Comparison of ENCODE assay signal across 26 cellular contexts in genomic region chr16:73847090-73847489, GRCh38.
"Had no signal": no experiment of that assay in that cellular context is flagged by ENCODE, and none has a peak within 500 bp of the region (broad histone marks: within the 10 kb centered on the region; RNA-seq: fewer than 3 reads in every experiment).

No MANE protein-coding gene starts in this region.

- H3K9me3 Mint-ChIP-seq: activated T-cell treated with anti-CD3 and anti-CD28 coated beads, Interleukin-2, amount 50 U/mL, for 24 hours; mesothelial cell of epicardium had no signal

- DNase-seq: activated CD8-positive, alpha-beta memory T cell treated with anti-CD3 and anti-CD28 coated beads, Interleukin-2, amount 50 U/mL, for 4 hours; activated naive CD4-positive, alpha-beta T cell treated with Interleukin-2 at 50 U/mL for 16 hours; activated naive CD8-positive, alpha-beta T cell treated with anti-CD3 and anti-CD28 coated beads, Interleukin-2, amount 10 ng/mL, durations not matched to agents 7 days and 5 days; activated T-cell treated with anti-CD3 and anti-CD28 coated beads, Interleukin-2, amount 50 U/mL, for 24 hours; amniotic stem cell; effector memory CD8-positive, alpha-beta T cell; esophagus squamous epithelium; gastrocnemius medialis; naive thymus-derived CD8-positive, alpha-beta T cell; sigmoid colon; stimulated activated CD4-positive, alpha-beta T cell treated with anti-CD3 and anti-CD28 coated beads, Interleukin-15, amount 100 ng/mL, for 24 hours; stomach; trophoblast cell; uterus had no signal

- H3K36me3 ChIP-seq: breast epithelium, esophagus squamous epithelium, gastrocnemius medialis, sigmoid colon, stomach, suprapubic skin, uterus had no signal

- H3K4me1 Mint-ChIP-seq: activated naive CD8-positive, alpha-beta T cell treated with anti-CD3 and anti-CD28 coated beads, Interleukin-2, amount 10 ng/mL, durations not matched to agents 7 days and 5 days; activated T-helper 17 cell treated with anti-CD3 and anti-CD28 coated beads, Interleukin-2, amount 50 U/mL, for 72 hours; central memory CD8-positive, alpha-beta T cell; mesothelial cell of epicardium; naive thymus-derived CD8-positive, alpha-beta T cell; stimulated activated memory B cell treated with anti-CD40 and anti-IgM and Interleukin-4, amounts not matched to agents 10 μg/mL and 1 μg/mL and 100 μg/mL, for 72 hours had no signal

- H3K27me3 Mint-ChIP-seq: activated naive CD8-positive, alpha-beta T cell treated with anti-CD3 and anti-CD28 coated beads, Interleukin-2, amount 10 ng/mL, durations not matched to agents 7 days and 5 days; activated T-cell treated with anti-CD3 and anti-CD28 coated beads, Interleukin-2, amount 50 U/mL, for 24 hours; central memory CD8-positive, alpha-beta T cell; effector memory CD8-positive, alpha-beta T cell; stimulated activated memory B cell treated with anti-CD40 and anti-IgM and Interleukin-4, amounts not matched to agents 10 μg/mL and 1 μg/mL and 100 μg/mL, for 72 hours had no signal

- H3K4me2 ChIP-seq: smooth muscle cell had no signal

- H3K27ac Mint-ChIP-seq: activated naive CD8-positive, alpha-beta T cell treated with anti-CD3 and anti-CD28 coated beads, Interleukin-2, amount 10 ng/mL, durations not matched to agents 7 days and 5 days; activated T-cell treated with anti-CD3 and anti-CD28 coated beads, Interleukin-2, amount 50 U/mL, for 24 hours; activated T-helper 17 cell treated with anti-CD3 and anti-CD28 coated beads, Interleukin-2, amount 50 U/mL, for 72 hours; effector memory CD8-positive, alpha-beta T cell; mesothelial cell of epicardium; naive thymus-derived CD8-positive, alpha-beta T cell; stimulated activated memory B cell treated with anti-CD40 and anti-IgM and Interleukin-4, amounts not matched to agents 10 μg/mL and 1 μg/mL and 100 μg/mL, for 72 hours had no signal

- H3K4me3 ChIP-seq: breast epithelium, dorsolateral prefrontal cortex, esophagus squamous epithelium, gastrocnemius medialis, lung, sigmoid colon, smooth muscle cell, stomach, suprapubic skin, uterus had no signal

- H3K27me3 ChIP-seq: breast epithelium, dorsolateral prefrontal cortex, esophagus squamous epithelium, gastrocnemius medialis, sigmoid colon, stomach, suprapubic skin, uterus had no signal

- H3K27ac ChIP-seq: breast epithelium, esophagus squamous epithelium, gastrocnemius medialis, sigmoid colon, stomach, suprapubic skin, uterus had no signal

- H3K4me1 ChIP-seq: breast epithelium, esophagus squamous epithelium, sigmoid colon, stomach, suprapubic skin, uterus had no signal

- H3K36me3 Mint-ChIP-seq: activated naive CD8-positive, alpha-beta T cell treated with anti-CD3 and anti-CD28 coated beads, Interleukin-2, amount 10 ng/mL, durations not matched to agents 7 days and 5 days; mesothelial cell of epicardium; naive thymus-derived CD8-positive, alpha-beta T cell; stimulated activated memory B cell treated with anti-CD40 and anti-IgM and Interleukin-4, amounts not matched to agents 10 μg/mL and 1 μg/mL and 100 μg/mL, for 72 hours had no signal

- FAIRE-seq: colon, keratinocyte, TTC549 had no signal

- ATAC-seq: activated T-helper 17 cell treated with anti-CD3 and anti-CD28 coated beads, Interleukin-2, amount 50 U/mL, for 72 hours; effector memory CD8-positive, alpha-beta T cell; gastrocnemius medialis; naive thymus-derived CD8-positive, alpha-beta T cell; stimulated activated memory B cell treated with anti-CD40 and anti-IgM and Interleukin-4, amounts not matched to agents 10 μg/mL and 1 μg/mL and 100 μg/mL, for 72 hours had no signal

- H3K9me3 ChIP-seq: breast epithelium, esophagus squamous epithelium, gastrocnemius medialis, sigmoid colon, stomach, suprapubic skin, uterus had no signal

- H3K4me3 Mint-ChIP-seq: activated naive CD8-positive, alpha-beta T cell treated with anti-CD3 and anti-CD28 coated beads, Interleukin-2, amount 10 ng/mL, durations not matched to agents 7 days and 5 days; activated T-cell treated with anti-CD3 and anti-CD28 coated beads, Interleukin-2, amount 50 U/mL, for 24 hours; activated T-helper 17 cell treated with anti-CD3 and anti-CD28 coated beads, Interleukin-2, amount 50 U/mL, for 72 hours; central memory CD8-positive, alpha-beta T cell; effector memory CD8-positive, alpha-beta T cell; mesothelial cell of epicardium; naive thymus-derived CD8-positive, alpha-beta T cell; stimulated activated memory B cell treated with anti-CD40 and anti-IgM and Interleukin-4, amounts not matched to agents 10 μg/mL and 1 μg/mL and 100 μg/mL, for 72 hours had no signal
